19 cellular contexts compared by ENCODE assay signal in the genomic region with DNA sequence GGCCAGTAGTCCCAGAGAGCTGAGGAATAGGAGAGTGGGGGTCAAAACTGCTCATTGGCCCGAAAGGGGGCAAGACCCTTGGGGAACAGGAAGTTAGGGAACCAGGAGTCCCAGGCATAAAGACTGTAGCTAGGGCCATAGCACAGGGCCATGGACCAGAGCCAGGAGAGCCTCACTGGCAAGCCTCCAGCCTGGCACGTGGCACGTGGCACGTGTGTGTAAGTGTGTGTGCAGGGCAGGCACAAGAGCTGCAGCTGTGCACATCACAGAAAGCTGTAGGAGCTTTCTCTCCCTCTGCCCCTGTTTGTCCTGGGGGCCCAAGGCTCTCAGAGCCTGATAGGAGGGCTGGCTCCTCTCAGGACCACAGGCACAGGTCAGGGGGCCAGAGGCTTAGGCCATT. TPM values are rescaled to one million over a fixed set of nuclear protein-coding genes. Genes with fewer than 3 reads are reported as not detected.
A peak's percentile ranks its signal among the peaks of the same experiment; 100 is the strongest.
DNase-seq lines count a peak whose midpoint lies in the region; ATAC-seq and TF ChIP-seq lines count a peak whose summit lies in the region.
"Had no signal": no experiment of that assay in that cellular context is flagged by ENCODE, and none has a peak within 500 bp of the region (broad histone marks: within the 10 kb centered on the region; RNA-seq: fewer than 3 reads in every experiment).

No MANE protein-coding gene starts in this region.

- H3K36me3 ChIP-seq in mammary epithelial cell (ENCODE audit: insufficient read depth, low read length) = no peaks in the 10 kb centered on the region
- no peaks in the 10 kb centered on the region for H3K36me3 ChIP-seq in body of pancreas (replicated peaks in 1 of 2; ENCODE audit: insufficient read depth in 1 of 2, low read depth in 2 of 2)
- no peaks in the 10 kb centered on the region for H3K36me3 ChIP-seq in transverse colon

- no peak for TF ChIP-seq CTCF in MCF 10A (IDR thresholded peaks at IDR 0.05; ENCODE audit: unreplicated experiment)
- TF ChIP-seq CTCF in mammary epithelial cell (conservative IDR thresholded peaks at IDR 0.05 in 1 of 2, IDR thresholded peaks at IDR 0.05 in 1 of 2; ENCODE audit: extremely low read depth in 1 of 2, insufficient read depth in 1 of 2, low read depth in 1 of 2, low read length in 2 of 2) = no peak
- no peak for TF ChIP-seq CTCF in body of pancreas (IDR thresholded peaks at IDR 0.05)
- no peak for TF ChIP-seq CTCF in transverse colon (IDR thresholded peaks at IDR 0.05)

- in situ Hi-C loops in mammary epithelial cell (cut with MboI; ENCODE audit: low sequenced_read_pairs in 2 of 2) (no loop called here), transverse colon (cut with MboI; ENCODE audit: low pct_ligation_motif_present in 1 of 4, low pct_unique_long_range_greater_than_20kb in 1 of 4, low sequenced_read_pairs in 3 of 4) (loop anchor here in 1 of 4 donors (25.0 kb wide), 1 partner anchor 303 kb away; no protein-coding TSS in a partner anchor)

- POLR2A ChIA-PET in MCF 10A (lab: Yijun Ruan, JAX) = interaction anchor here (0.6 kb wide), 1 partner anchor 806 kb away, joined by 3 read pairs; no protein-coding TSS in a partner anchor

- no peaks in the 10 kb centered on the region for H3K4me1 ChIP-seq in mammary epithelial cell (ENCODE audit: insufficient read depth, low read length)
- no peaks in the 10 kb centered on the region for H3K4me1 ChIP-seq in body of pancreas
- no peaks in the 10 kb centered on the region for H3K4me1 ChIP-seq in transverse colon

- CTCF ChIA-PET in MCF 10A (lab: Yijun Ruan, JAX) (interaction anchor here (0.5 to 0.6 kb wide), 2 partner anchors 24 to 518 kb away, joined by 3 read pairs; partner anchors contain the start of gene SCD), mammary epithelial cell (lab: Charles Lee; ENCODE audit: low non-redundant PET) (no interaction called here)

- no peak overlapping the region for H3K27ac ChIP-seq in mammary epithelial cell (ENCODE audit: insufficient read depth, low read depth, low read length)
- H3K27ac ChIP-seq in body of pancreas = no peak overlapping the region
- H3K27ac ChIP-seq in transverse colon = no peak overlapping the region
- H3K27ac ChIP-seq: GM23248, SK-N-MC had no signal

- no peak for TF ChIP-seq POLR2A in body of pancreas (IDR thresholded peaks at IDR 0.05)
- no peak for TF ChIP-seq POLR2A in transverse colon (IDR thresholded peaks at IDR 0.05)

- H3K9me3 Mint-ChIP-seq in MCF 10A (ENCODE audit: unreplicated experiment) = no peaks in the 10 kb centered on the region
- H3K9me3 Mint-ChIP-seq: CD4-positive, alpha-beta T cell; T-cell had no signal

- no peaks in the 10 kb centered on the region for H3K4me1 Mint-ChIP-seq in MCF 10A (ENCODE audit: insufficient read depth, unreplicated experiment)

- no peaks in the 10 kb centered on the region for H3K79me2 ChIP-seq in mammary epithelial cell (ENCODE audit: insufficient read depth, low read length)

- no peak overlapping the region for H3K4me3 ChIP-seq in mammary epithelial cell (replicated peaks in 1 of 3; ENCODE audit: insufficient read depth in 1 of 3, low read depth in 2 of 3, low read length in 3 of 3)
- no peak overlapping the region for H3K4me3 ChIP-seq in body of pancreas
- no peak overlapping the region for H3K4me3 ChIP-seq in transverse colon
- H3K4me3 ChIP-seq: GM23248, SK-N-MC had no signal

- H3K9me3 ChIP-seq in mammary epithelial cell (replicated peaks; ENCODE audit: insufficient read depth, low read length) (no peaks in the 10 kb centered on the region), body of pancreas (no peaks in the 10 kb centered on the region), transverse colon (no peaks in the 10 kb centered on the region)

- intact Hi-C loops in MCF 10A (cut with micrococcal nuclease) (no loop called here), mammary epithelial cell (cut with micrococcal nuclease) (no loop called here), body of pancreas (cut with DNase I) (no loop called here), transverse colon (cut with DNase I; ENCODE audit: low total_unique reads) (no loop called here)

- H4K20me1 ChIP-seq in mammary epithelial cell (ENCODE audit: insufficient read depth, low read length) = no peaks in the 10 kb centered on the region

- no peak overlapping the region for H3K9ac ChIP-seq in mammary epithelial cell (ENCODE audit: insufficient read depth, low read length)
- H3K9ac ChIP-seq: GM23248 had no signal

- H3K27me3 ChIP-seq in mammary epithelial cell (ENCODE audit: insufficient read depth, low read length) = peaks cover 4% of the 10 kb centered on the region
- H3K27me3 ChIP-seq in body of pancreas = no peaks in the 10 kb centered on the region
- peaks cover 68% of the 10 kb centered on the region for H3K27me3 ChIP-seq in transverse colon

- no peak overlapping the region for H3K4me2 ChIP-seq in mammary epithelial cell (ENCODE audit: insufficient read depth, low read depth, low read length)

- dilution Hi-C loops in mammary epithelial cell (cut with HindIII; ENCODE audit: low sequenced_read_pairs) = no loop called here

- peaks cover 55% of the 10 kb centered on the region for H3K27me3 Mint-ChIP-seq in MCF 10A (ENCODE audit: insufficient read depth, unreplicated experiment)

- H3K27ac Mint-ChIP-seq in MCF 10A (ENCODE audit: low read depth, unreplicated experiment) = no peak overlapping the region
- H3K27ac Mint-ChIP-seq: B cell; CD4-positive, alpha-beta T cell; T-cell had no signal

- no peak for TF ChIP-seq EP300 in transverse colon (IDR thresholded peaks at IDR 0.05; ENCODE audit: low read depth)

- H3K36me3 Mint-ChIP-seq in MCF 10A (ENCODE audit: insufficient read depth, unreplicated experiment) = no peaks in the 10 kb centered on the region
- H3K36me3 Mint-ChIP-seq: T-cell had no signal

- no peak for ATAC-seq in body of pancreas
- ATAC-seq: PC-3, T-cell had no signal

- DNase-seq in MCF 10A (ENCODE audit: unreplicated experiment) = peak; percentile 6
- no peak for DNase-seq in mammary epithelial cell
- DNase-seq in NCI-H1694 (lab: John Stamatoyannopoulos, UW) = peak; percentile 82
- peak; percentile 35 to 57 (median 42) for DNase-seq in body of pancreas
- peak; percentile 17 for DNase-seq in transverse colon
- DNase-seq in T1000 (lab: John Stamatoyannopoulos, UW) = no peak
- no peak for DNase-seq in SIG-M5 (lab: John Stamatoyannopoulos, UW)
- DNase-seq: Calu3; CD4-positive, alpha-beta T cell; GF-D8; GM23248; MM.1S; NCI-H1105; NCI-H2081 treated with DMSO at 0.1 percent for 48 hours; NCI-H526; PC-3; T-cell had no signal

- no peak overlapping the region for H3K4me3 Mint-ChIP-seq in MCF 10A (ENCODE audit: unreplicated experiment)
- H3K4me3 Mint-ChIP-seq: B cell; CD4-positive, alpha-beta T cell; T-cell had no signal

- BruUV-seq in MCF 10A (replicated peaks; lab: Mats Ljungman, UMichigan) = no TSS peak
- BruUV-seq in mammary epithelial cell (replicated peaks; lab: Mats Ljungman, UMichigan) = no TSS peak

- 60% methylated on average over 1 of the region's 4 CpGs for WGBS in mammary epithelial cell (ENCODE audit: low coverage, missing lambda C conversion rate)
- WGBS in body of pancreas, 2 donors = 32% methylated on average over 4 of the region's 4 CpGs
- WGBS in transverse colon (ENCODE audit: low coverage in 1 of 2), 2 donors = 38 to 67% methylated on average over 1 to 4 of the region's 4 CpGs

- no peak overlapping the region for H2AFZ ChIP-seq in mammary epithelial cell (ENCODE audit: low read depth, low read length)
- H2AFZ ChIP-seq: GM23248 had no signal

RNA-seq across cellular contexts. Expression of gene SLF2, which starts 47.8 kb away (rescaled TPM):
- total RNA-seq in MCF 10A (2022) (27.0 and 30.6 TPM in 2 replicates), mammary epithelial cell (10 to 100 TPM; 24.5 to 28.3 TPM), body of pancreas (10 to 100 TPM; 16.2 to 26.7 TPM), transverse colon (10 to 100 TPM; 25.4 to 55.1 (median 33.1) TPM)
- polyA plus RNA-seq in mammary epithelial cell = 5.9 TPM
- 20.3 TPM for polyA minus RNA-seq in mammary epithelial cell

Comparison
In these comparisons a context has a peak if more than half of its experiments do, and no peak if none do; other contexts are left out.
1. DNase-seq: peak in MCF 10A (single experiment), NCI-H1694 (single experiment), body of pancreas (4 of 4) and transverse colon (single experiment); none in mammary epithelial cell (single experiment), T1000 (single experiment) and SIG-M5 (single experiment).